9 cellular contexts compared by ENCODE assay signal in genomic region chr7:33190688-33191304, GRCh38.
DNase-seq lines count a peak whose midpoint lies in the region; ATAC-seq, FAIRE-seq and TF ChIP-seq lines count a peak whose summit lies in the region.
"Had no signal": no experiment of that assay in that cellular context is flagged by ENCODE, and none has a peak within 500 bp of the region (broad histone marks: within the 10 kb centered on the region; RNA-seq: fewer than 3 reads in every experiment).

No MANE protein-coding gene starts in this region.

- no peak for TF ChIP-seq EP300 in esophagus muscularis mucosa (IDR thresholded peaks at IDR 0.05)

- H3K4me1 ChIP-seq in hepatocyte (ENCODE audit: insufficient read depth) (no peaks in the 10 kb centered on the region), esophagus muscularis mucosa (peaks cover 0 to 7% (median 0%) of the 10 kb centered on the region in 4 donors)

- H3K27me3 ChIP-seq in hepatocyte: no peaks in the 10 kb centered on the region
- no peaks in the 10 kb centered on the region for H3K27me3 ChIP-seq in esophagus muscularis mucosa

- H3K36me3 ChIP-seq in hepatocyte (replicated peaks; ENCODE audit: insufficient read depth, low read depth) (no peaks in the 10 kb centered on the region), esophagus muscularis mucosa (no peaks in the 10 kb centered on the region)

- peak overlapping the region; percentile 7 for H3K4me2 ChIP-seq in hepatocyte

- ATAC-seq in GM19397 (IDR thresholded peaks at IDR 0.05; ENCODE audit: unreplicated experiment) (peak; percentile 17), HG03095 (IDR thresholded peaks at IDR 0.05; ENCODE audit: unreplicated experiment) (peak; percentile 9), GM21786 (IDR thresholded peaks at IDR 0.05; ENCODE audit: unreplicated experiment) (no peak)

- DNase-seq in GM12892 (ENCODE audit: insufficient read length) (no peak), hepatocyte (ENCODE audit: low spot score) (no peak), activated gamma-delta T cell treated with Interleukin-2 at 50 U/mL for 16 hours (no peak), esophagus muscularis mucosa (ENCODE audit: extremely low spot score) (no peak), ACHN (no peak)

- intact Hi-C loops in esophagus muscularis mucosa (cut with DNase I): no loop called here

- 93% methylated on average over 2 of the region's 2 CpGs for WGBS in hepatocyte (ENCODE audit: low lambda C conversion rate, missing lambda C conversion rate)
- WGBS in esophagus muscularis mucosa: 97% methylated on average over 2 of the region's 2 CpGs

- in situ Hi-C loops in ACHN (cut with HindIII; ENCODE audit: low pct_ligation_motif_present, low pct_unique_long_range_greater_than_20kb, low sequenced_read_pairs): no loop called here

- H3K4me3 ChIP-seq in hepatocyte (no peak overlapping the region), esophagus muscularis mucosa (no peak overlapping the region)

- FAIRE-seq in GM12892 (lab: Jason Lieb, UNC): peak; percentile 30
- FAIRE-seq: D721Med had no signal

- no peaks in the 10 kb centered on the region for H3K9me2 ChIP-seq in hepatocyte (replicated peaks; ENCODE audit: insufficient read depth)

- H4K20me1 ChIP-seq in hepatocyte (ENCODE audit: insufficient read depth, poor library complexity, severe bottlenecking): no peaks in the 10 kb centered on the region

- no peak for TF ChIP-seq CTCF in hepatocyte (IDR thresholded peaks at IDR 0.05; ENCODE audit: poor library complexity)
- no peak for TF ChIP-seq CTCF in esophagus muscularis mucosa (IDR thresholded peaks at IDR 0.05)

- H2AFZ ChIP-seq in hepatocyte: no peak overlapping the region

- no peaks in the 10 kb centered on the region for H3K79me2 ChIP-seq in hepatocyte

- TF ChIP-seq POLR2A in GM12892 (IDR thresholded peaks at IDR 0.05; ENCODE audit: low read depth, low read length) (no peak), esophagus muscularis mucosa (IDR thresholded peaks at IDR 0.05; ENCODE audit: low read depth) (no peak)

- H3K27ac ChIP-seq in hepatocyte (no peak overlapping the region), esophagus muscularis mucosa (replicated peaks in 1 of 4) (no peak overlapping the region)

- H3K9me3 ChIP-seq in hepatocyte (ENCODE audit: low read depth) (no peaks in the 10 kb centered on the region), esophagus muscularis mucosa (no peaks in the 10 kb centered on the region)
